ENCODE assay signal across 21 cellular contexts in the genomic region with DNA sequence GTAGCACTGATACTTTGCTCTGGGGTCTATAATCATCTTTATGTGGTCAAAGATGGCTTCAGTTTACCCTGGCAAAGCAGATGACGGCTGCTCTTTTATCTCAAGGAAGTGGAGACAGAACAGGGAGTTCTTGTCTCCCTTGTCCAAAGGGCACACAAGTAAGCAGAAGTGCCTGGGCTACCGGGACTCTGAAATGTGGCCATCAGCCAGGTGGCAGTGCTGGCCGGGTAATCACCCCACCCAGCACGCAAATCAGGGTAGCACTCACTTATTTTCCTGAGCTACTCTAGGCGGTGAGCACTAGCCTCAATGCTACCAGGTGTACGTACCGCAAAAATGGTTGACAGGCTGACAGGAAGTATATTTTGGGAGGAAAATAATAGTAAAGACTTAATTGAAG.
DNase-seq lines count a peak whose midpoint lies in the region; ATAC-seq and TF ChIP-seq lines count a peak whose summit lies in the region.
"Had no signal": no experiment of that assay in that cellular context is flagged by ENCODE, and none has a peak within 500 bp of the region (broad histone marks: within the 10 kb centered on the region; RNA-seq: fewer than 3 reads in every experiment).

No MANE protein-coding gene starts in this region.

- H3K27ac ChIP-seq in stomach (no peak overlapping the region), SK-N-SH (ENCODE audit: low read depth in 2 of 2, low read length in 1 of 2) (no peak overlapping the region)
- H3K27ac ChIP-seq: C4-2B, left ventricle myocardium inferior, tibial nerve had no signal

- POLR2A ChIA-PET in SK-N-SH (lab: Yijun Ruan, JAX), result no interaction called here

- TF ChIP-seq EP300 in stomach (IDR thresholded peaks at IDR 0.05) (no peak), SK-N-SH (IDR thresholded peaks at IDR 0.05; ENCODE audit: borderline replicate concordance in 1 of 2, low read depth in 1 of 2, low read length in 1 of 2) (no peak)

- H3K4me1 ChIP-seq in stomach (peaks cover 0 to 6% (median 0%) of the 10 kb centered on the region in 4 donors), SK-N-SH (ENCODE audit: control insufficient read depth in 1 of 2, insufficient read depth in 2 of 2, low read depth in 1 of 2, low read length in 1 of 2) (peaks cover 0 to 3% of the 10 kb centered on the region in 2 experiments; a peak in 1 of 4 replicates)
- H3K4me1 ChIP-seq: left ventricle myocardium inferior, tibial nerve had no signal

- H3K36me3 ChIP-seq in stomach (no peaks in the 10 kb centered on the region), SK-N-SH (replicated peaks in 1 of 2; ENCODE audit: control insufficient read depth in 1 of 2, insufficient read depth in 2 of 2, low read length in 1 of 2) (no peaks in the 10 kb centered on the region)
- H3K36me3 ChIP-seq: left ventricle myocardium inferior, tibial nerve had no signal

- CTCF ChIA-PET in SK-N-SH (lab: Yijun Ruan, JAX), result no interaction called here

- no peaks in the 10 kb centered on the region for H3K9me2 ChIP-seq in SK-N-SH

- DNase-seq in HuH-7 (ENCODE audit: low spot score) (peak; percentile 3), SW480 (ENCODE audit: low spot score) (peak; percentile 2), iPS-NIHi7 (ENCODE audit: extremely low spot score) (peak; percentile 49), stomach (peak; percentile 31), GDM1 (lab: John Stamatoyannopoulos, UW) (no peak), SK-N-SH (no peak)
- DNase-seq: activated CD8-positive, alpha-beta T cell treated with anti-CD3 and anti-CD28 coated beads for 36 hours; activated gamma-delta T cell treated with Interleukin-2 at 50 U/mL for 16 hours; activated naive CD8-positive, alpha-beta T cell treated with anti-CD3 and anti-CD28 coated beads, Interleukin-2, amount 50 U/mL, for 24 hours; left ventricle myocardium inferior; NCI-H1105 treated with DMSO at 0.1 percent for 48 hours; NCI-H2081 treated with DMSO at 0.1 percent for 48 hours; NCI-H82; OCI-M1; posterior cingulate gyrus; Right ventricle myocardium superior had no signal

- H3K9me3 ChIP-seq in stomach (no peaks in the 10 kb centered on the region), SK-N-SH (no peaks in the 10 kb centered on the region)
- H3K9me3 ChIP-seq: left ventricle myocardium inferior, tibial nerve had no signal

- H4K20me1 ChIP-seq in SK-N-SH (ENCODE audit: insufficient read depth), result no peaks in the 10 kb centered on the region

- no peak for TF ChIP-seq POLR2A in stomach (IDR thresholded peaks at IDR 0.05)

- no peaks in the 10 kb centered on the region for H3K79me2 ChIP-seq in SK-N-SH (ENCODE audit: insufficient read depth)

- H3K4me2 ChIP-seq in SK-N-SH, result no peak overlapping the region

- intact Hi-C loops in stomach (cut with DNase I; ENCODE audit: low total_unique reads), result no loop called here

- no peak for TF ChIP-seq RAD21 in SK-N-SH (IDR thresholded peaks at IDR 0.05; ENCODE audit: low read length)

- H2AFZ ChIP-seq in SK-N-SH (ENCODE audit: low read depth), result no peak overlapping the region

- H3K9ac ChIP-seq in SK-N-SH, result no peak overlapping the region

- H3K27me3 ChIP-seq in stomach (no peaks in the 10 kb centered on the region), SK-N-SH (ENCODE audit: insufficient read depth) (no peaks in the 10 kb centered on the region)
- H3K27me3 ChIP-seq: tibial nerve had no signal

- WGBS in stomach, 5 donors, result 53 to 69% (median 62%) methylated on average over 7 of the region's 7 CpGs
- WGBS in SK-N-SH (ENCODE audit: low lambda C conversion rate), result 86% methylated on average over 7 of the region's 7 CpGs

- H3F3A ChIP-seq in SK-N-SH (replicated peaks; ENCODE audit: insufficient read depth), result no peaks in the 10 kb centered on the region

- ATAC-seq in GM19351 (IDR thresholded peaks at IDR 0.05; ENCODE audit: unreplicated experiment), result no peak
- ATAC-seq: activated CD4-positive, CD25-positive, alpha-beta regulatory T cell treated with anti-CD3 and anti-CD28 coated beads, Interleukin-2, amount 50 U/mL, for 24 hours; activated CD8-positive, alpha-beta T cell treated with anti-CD3 and anti-CD28 coated beads for 36 hours; activated naive CD8-positive, alpha-beta T cell treated with anti-CD3 and anti-CD28 coated beads, Interleukin-2, amount 50 U/mL, for 24 hours; sciatic nerve had no signal

- H3K4me3 ChIP-seq in stomach (no peak overlapping the region), SK-N-SH (ENCODE audit: low read depth in 2 of 2, low read length in 1 of 2) (no peak overlapping the region)
- H3K4me3 ChIP-seq: left ventricle myocardium inferior, tibial nerve had no signal

- TF ChIP-seq CTCF in stomach (IDR thresholded peaks at IDR 0.05) (no peak), SK-N-SH (IDR thresholded peaks at IDR 0.05) (no peak)

TF ChIP-seq in SK-N-SH, 30 proteins besides CTCF, POLR2A, EP300 and RAD21:
- no peak for TF ChIP-seq NRF1 (IDR thresholded peaks at IDR 0.05; ENCODE audit: low read depth, low read length)
- TF ChIP-seq FOXJ3 (CRISPR knock-in tag; IDR thresholded peaks at IDR 0.05), result no peak
- no peak for TF ChIP-seq SMC3 (IDR thresholded peaks at IDR 0.05; ENCODE audit: low read depth, low read length)
- no peak for TF ChIP-seq POLR2AphosphoS5 (IDR thresholded peaks at IDR 0.05; ENCODE audit: low read depth, low read length)
- no peak for TF ChIP-seq EZH2phosphoT487 (IDR thresholded peaks at IDR 0.05; ENCODE audit: borderline replicate concordance, low read depth)
- TF ChIP-seq RXRA (IDR thresholded peaks at IDR 0.05; ENCODE audit: borderline replicate concordance, low read depth), result no peak
- no peak for TF ChIP-seq NFIC (IDR thresholded peaks at IDR 0.05; ENCODE audit: borderline replicate concordance)
- no peak for TF ChIP-seq FOSL2 (IDR thresholded peaks at IDR 0.05; ENCODE audit: borderline replicate concordance, low read depth)
- TF ChIP-seq, protein P1, sequence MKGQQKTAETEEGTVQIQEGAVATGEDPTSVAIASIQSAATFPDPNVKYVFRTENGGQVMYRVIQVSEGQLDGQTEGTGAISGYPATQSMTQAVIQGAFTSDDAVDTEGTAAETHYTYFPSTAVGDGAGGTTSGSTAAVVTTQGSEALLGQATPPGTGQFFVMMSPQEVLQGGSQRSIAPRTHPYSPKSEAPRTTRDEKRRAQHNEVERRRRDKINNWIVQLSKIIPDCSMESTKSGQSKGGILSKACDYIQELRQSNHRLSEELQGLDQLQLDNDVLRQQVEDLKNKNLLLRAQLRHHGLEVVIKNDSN (IDR thresholded peaks at IDR 0.05; ENCODE audit: borderline replicate concordance, low read depth), result no peak
- TF ChIP-seq TCF12 (IDR thresholded peaks at IDR 0.05), result no peak
- TF ChIP-seq, protein P2, sequence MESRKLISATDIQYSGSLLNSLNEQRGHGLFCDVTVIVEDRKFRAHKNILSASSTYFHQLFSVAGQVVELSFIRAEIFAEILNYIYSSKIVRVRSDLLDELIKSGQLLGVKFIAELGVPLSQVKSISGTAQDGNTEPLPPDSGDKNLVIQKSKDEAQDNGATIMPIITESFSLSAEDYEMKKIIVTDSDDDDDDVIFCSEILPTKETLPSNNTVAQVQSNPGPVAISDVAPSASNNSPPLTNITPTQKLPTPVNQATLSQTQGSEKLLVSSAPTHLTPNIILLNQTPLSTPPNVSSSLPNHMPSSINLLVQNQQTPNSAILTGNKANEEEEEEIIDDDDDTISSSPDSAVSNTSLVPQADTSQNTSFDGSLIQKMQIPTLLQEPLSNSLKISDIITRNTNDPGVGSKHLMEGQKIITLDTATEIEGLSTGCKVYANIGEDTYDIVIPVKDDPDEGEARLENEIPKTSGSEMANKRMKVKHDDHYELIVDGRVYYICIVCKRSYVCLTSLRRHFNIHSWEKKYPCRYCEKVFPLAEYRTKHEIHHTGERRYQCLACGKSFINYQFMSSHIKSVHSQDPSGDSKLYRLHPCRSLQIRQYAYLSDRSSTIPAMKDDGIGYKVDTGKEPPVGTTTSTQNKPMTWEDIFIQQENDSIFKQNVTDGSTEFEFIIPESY (IDR thresholded peaks at IDR 0.05; ENCODE audit: borderline replicate concordance, low read depth), result no peak
- no peak for TF ChIP-seq GABPA (IDR thresholded peaks at IDR 0.05; ENCODE audit: low read depth)
- TF ChIP-seq SIN3A (IDR thresholded peaks at IDR 0.05; ENCODE audit: borderline replicate concordance, low read depth, low read length), result no peak
- TF ChIP-seq, protein P3, sequence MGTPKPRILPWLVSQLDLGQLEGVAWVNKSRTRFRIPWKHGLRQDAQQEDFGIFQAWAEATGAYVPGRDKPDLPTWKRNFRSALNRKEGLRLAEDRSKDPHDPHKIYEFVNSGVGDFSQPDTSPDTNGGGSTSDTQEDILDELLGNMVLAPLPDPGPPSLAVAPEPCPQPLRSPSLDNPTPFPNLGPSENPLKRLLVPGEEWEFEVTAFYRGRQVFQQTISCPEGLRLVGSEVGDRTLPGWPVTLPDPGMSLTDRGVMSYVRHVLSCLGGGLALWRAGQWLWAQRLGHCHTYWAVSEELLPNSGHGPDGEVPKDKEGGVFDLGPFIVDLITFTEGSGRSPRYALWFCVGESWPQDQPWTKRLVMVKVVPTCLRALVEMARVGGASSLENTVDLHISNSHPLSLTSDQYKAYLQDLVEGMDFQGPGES (IDR thresholded peaks at IDR 0.05; ENCODE audit: low read depth, low read length), result no peak
- TF ChIP-seq, protein P4, sequence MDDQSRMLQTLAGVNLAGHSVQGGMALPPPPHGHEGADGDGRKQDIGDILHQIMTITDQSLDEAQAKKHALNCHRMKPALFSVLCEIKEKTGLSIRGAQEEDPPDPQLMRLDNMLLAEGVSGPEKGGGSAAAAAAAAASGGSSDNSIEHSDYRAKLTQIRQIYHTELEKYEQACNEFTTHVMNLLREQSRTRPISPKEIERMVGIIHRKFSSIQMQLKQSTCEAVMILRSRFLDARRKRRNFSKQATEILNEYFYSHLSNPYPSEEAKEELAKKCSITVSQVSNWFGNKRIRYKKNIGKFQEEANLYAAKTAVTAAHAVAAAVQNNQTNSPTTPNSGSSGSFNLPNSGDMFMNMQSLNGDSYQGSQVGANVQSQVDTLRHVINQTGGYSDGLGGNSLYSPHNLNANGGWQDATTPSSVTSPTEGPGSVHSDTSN (IDR thresholded peaks at IDR 0.05), result no peak
- no peak for TF ChIP-seq TEAD4 (IDR thresholded peaks at IDR 0.05; ENCODE audit: borderline replicate concordance, insufficient read depth)
- no peak for TF ChIP-seq RCOR1 (IDR thresholded peaks at IDR 0.05; ENCODE audit: low read length)
TF ChIP-seq in SK-N-SH: peak in this region for 0.

Comparison
In these comparisons a context has a peak if more than half of its experiments do, and no peak if none do; other contexts are left out.
1. DNase-seq: peak in HuH-7 (single experiment), SW480 (single experiment), iPS-NIHi7 (single experiment) and stomach (single experiment); none in GDM1 (single experiment) and SK-N-SH (single experiment).